ENCODE assay signal across 23 cellular contexts in the genomic region with DNA sequence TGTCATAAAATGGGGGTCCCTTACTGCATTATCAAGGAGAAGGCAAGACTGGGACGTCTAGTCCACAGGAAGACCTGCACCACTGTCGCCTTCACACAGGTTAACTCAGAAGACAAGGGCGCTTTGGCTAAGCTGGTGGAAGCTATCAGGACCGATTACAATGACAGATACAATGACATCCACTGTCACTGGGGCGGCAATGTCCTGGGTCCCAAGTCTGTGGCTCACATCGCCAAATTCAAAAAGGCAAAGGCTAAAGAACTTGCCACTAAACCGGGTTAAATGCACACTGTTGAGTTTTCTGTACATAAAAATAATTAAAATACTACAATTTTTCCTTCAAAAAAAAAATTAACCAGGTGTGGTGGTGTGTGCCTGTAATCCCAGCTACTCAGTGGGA.
"Had no signal": no experiment of that assay in that cellular context is flagged by ENCODE, and none has a peak within 500 bp of the region (broad histone marks: within the 10 kb centered on the region; RNA-seq: fewer than 3 reads in every experiment).

No MANE protein-coding gene starts in this region.

- DNase-seq: naive thymus-derived CD4-positive, alpha-beta T cell; occipital lobe; ovary; posterior cingulate gyrus; psoas muscle; right cardiac atrium; right lobe of liver; small intestine; stimulated activated CD4-positive, alpha-beta T cell treated with anti-CD3 and anti-CD28 coated beads, Interleukin-15, amount 100 ng/mL, for 24 hours; stimulated activated CD4-positive, alpha-beta T cell treated with anti-CD3 and anti-CD28 coated beads, Interleukin-2, amount 100 ng/mL, for 24 hours; stimulated activated CD4-positive, alpha-beta T cell treated with anti-CD3 and anti-CD28 coated beads, Interleukin-2, amount 100 ng/mL, for 48 hours; stimulated activated CD4-positive, alpha-beta T cell treated with anti-CD3 and anti-CD28 coated beads, Interleukin-4, amount 100 ng/mL, for 24 hours; stimulated activated naive B cell treated with anti-CD40 and anti-IgM and Interleukin-4, amounts not matched to agents 10 μg/mL and 1 μg/mL and 100 μg/mL, for 72 hours; stimulated activated naive CD4-positive, alpha-beta T cell treated with Interleukin-2 at 50 U/mL for 16 hours; stomach; thyroid gland; trophoblast cell; upper lobe of left lung had no signal

- H3K9me3 Mint-ChIP-seq: naive thymus-derived CD4-positive, alpha-beta T cell; nephron; neural progenitor cell; stimulated activated effector memory CD8-positive, alpha-beta T cell treated with anti-CD3 and anti-CD28 coated beads, Interleukin-12 subunit alpha, Interleukin-12 subunit beta, amount 100 ng/mL, for 72 hours; stimulated activated naive B cell treated with anti-CD40 and anti-IgM and Interleukin-4, amounts not matched to agents 10 μg/mL and 1 μg/mL and 100 μg/mL, for 72 hours; stimulated activated naive CD8-positive, alpha-beta T cell treated with anti-CD3 and anti-CD28 coated beads, Interleukin-15, Interleukin-2, amounts not matched to agents 100 ng/mL and 50 ng/mL, for 24 hours had no signal

- H3K27me3 Mint-ChIP-seq: naive thymus-derived CD4-positive, alpha-beta T cell; stimulated activated naive B cell treated with anti-CD40 and anti-IgM and Interleukin-4, amounts not matched to agents 10 μg/mL and 1 μg/mL and 100 μg/mL, for 72 hours; stimulated activated naive CD8-positive, alpha-beta T cell treated with anti-CD3 and anti-CD28 coated beads, Interleukin-15, Interleukin-2, amounts not matched to agents 100 ng/mL and 50 ng/mL, for 24 hours had no signal

- H3K36me3 Mint-ChIP-seq: naive thymus-derived CD4-positive, alpha-beta T cell; neural progenitor cell; stimulated activated effector memory CD8-positive, alpha-beta T cell treated with anti-CD3 and anti-CD28 coated beads, Interleukin-12 subunit alpha, Interleukin-12 subunit beta, amount 100 ng/mL, for 72 hours; stimulated activated naive B cell treated with anti-CD40 and anti-IgM and Interleukin-4, amounts not matched to agents 10 μg/mL and 1 μg/mL and 100 μg/mL, for 72 hours had no signal

- ATAC-seq: naive thymus-derived CD4-positive, alpha-beta T cell; psoas muscle; right cardiac atrium; right lobe of liver; stimulated activated effector memory CD8-positive, alpha-beta T cell treated with anti-CD3 and anti-CD28 coated beads, Interleukin-12 subunit alpha, Interleukin-12 subunit beta, amount 100 ng/mL, for 72 hours; stimulated activated naive B cell treated with anti-CD40 and anti-IgM and Interleukin-4, amounts not matched to agents 10 μg/mL and 1 μg/mL and 100 μg/mL, for 72 hours had no signal

- H3K4me1 Mint-ChIP-seq: neural progenitor cell had no signal

- H3K27ac Mint-ChIP-seq: naive thymus-derived CD4-positive, alpha-beta T cell; nephron; neural progenitor cell; progenitor cell of endocrine pancreas; stimulated activated effector memory CD8-positive, alpha-beta T cell treated with anti-CD3 and anti-CD28 coated beads, Interleukin-12 subunit alpha, Interleukin-12 subunit beta, amount 100 ng/mL, for 72 hours; stimulated activated naive B cell treated with anti-CD40 and anti-IgM and Interleukin-4, amounts not matched to agents 10 μg/mL and 1 μg/mL and 100 μg/mL, for 72 hours; stimulated activated naive CD8-positive, alpha-beta T cell treated with anti-CD3 and anti-CD28 coated beads, Interleukin-15, Interleukin-2, amounts not matched to agents 100 ng/mL and 50 ng/mL, for 24 hours had no signal

- H3K4me3 Mint-ChIP-seq: naive thymus-derived CD4-positive, alpha-beta T cell; nephron; neural progenitor cell; stimulated activated effector memory CD8-positive, alpha-beta T cell treated with anti-CD3 and anti-CD28 coated beads, Interleukin-12 subunit alpha, Interleukin-12 subunit beta, amount 100 ng/mL, for 72 hours; stimulated activated naive B cell treated with anti-CD40 and anti-IgM and Interleukin-4, amounts not matched to agents 10 μg/mL and 1 μg/mL and 100 μg/mL, for 72 hours; stimulated activated naive CD8-positive, alpha-beta T cell treated with anti-CD3 and anti-CD28 coated beads, Interleukin-15, Interleukin-2, amounts not matched to agents 100 ng/mL and 50 ng/mL, for 24 hours had no signal
